In the genomic region with DNA sequence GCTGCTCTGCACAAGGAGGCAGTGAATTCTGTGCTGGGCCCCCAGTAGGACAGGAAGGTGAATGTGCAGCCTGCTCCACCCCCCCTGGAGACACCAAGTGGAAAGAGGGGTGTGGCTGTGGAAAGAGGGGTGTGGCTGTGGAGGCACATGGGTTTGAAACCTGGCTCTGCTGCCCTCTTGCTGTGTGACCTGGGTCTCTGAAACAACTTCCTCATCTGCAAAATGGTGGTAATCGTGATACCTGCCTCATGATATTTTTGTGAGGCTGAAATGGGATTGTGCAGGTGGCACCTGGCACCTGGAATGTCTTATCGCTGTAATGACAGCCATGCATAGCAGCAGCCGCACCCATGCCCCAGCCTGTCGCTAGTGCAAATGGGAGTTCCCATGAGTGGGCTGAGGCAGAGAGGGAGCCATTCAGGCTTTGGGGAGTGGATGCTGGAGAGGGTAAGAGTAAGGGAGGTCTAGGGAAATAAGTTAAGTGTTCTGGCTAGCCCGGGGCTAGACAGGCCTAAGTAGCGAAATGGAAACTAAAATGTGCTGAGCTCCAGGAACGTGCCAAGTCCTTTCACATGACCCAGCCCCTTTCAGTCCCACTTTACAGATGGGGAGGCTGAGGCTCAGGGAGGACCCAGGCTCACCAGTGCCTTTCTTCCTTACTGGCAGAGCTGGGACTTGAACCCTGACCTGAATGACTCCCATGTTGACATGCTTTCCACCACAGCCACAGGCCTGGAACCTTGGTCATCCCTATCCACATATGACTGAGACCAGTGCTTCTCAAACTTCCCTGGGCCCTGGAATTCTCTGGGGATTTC, we compare ENCODE assay signal across 1 cellular context.
TF ChIP-seq lines count a peak whose summit lies in the region.

No MANE protein-coding gene starts in this region.

TF ChIP-seq in K562, 482 proteins besides CTCF, POLR2A, EP300 and RAD21 (continued from another document and continues in another):
- TF ChIP-seq, protein P1, sequence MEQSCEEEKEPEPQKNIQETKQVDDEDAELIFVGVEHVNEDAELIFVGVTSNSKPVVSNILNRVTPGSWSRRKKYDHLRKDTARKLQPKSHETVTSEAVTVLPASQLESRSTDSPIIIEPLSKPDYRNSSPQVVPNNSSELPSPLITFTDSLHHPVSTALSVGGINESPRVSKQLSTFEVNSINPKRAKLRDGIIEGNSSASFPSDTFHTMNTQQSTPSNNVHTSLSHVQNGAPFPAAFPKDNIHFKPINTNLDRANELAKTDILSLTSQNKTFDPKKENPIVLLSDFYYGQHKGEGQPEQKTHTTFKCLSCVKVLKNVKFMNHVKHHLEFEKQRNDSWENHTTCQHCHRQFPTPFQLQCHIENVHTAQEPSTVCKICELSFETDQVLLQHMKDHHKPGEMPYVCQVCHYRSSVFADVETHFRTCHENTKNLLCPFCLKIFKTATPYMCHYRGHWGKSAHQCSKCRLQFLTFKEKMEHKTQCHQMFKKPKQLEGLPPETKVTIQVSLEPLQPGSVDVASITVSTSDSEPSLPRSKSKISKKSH (CRISPR knock-in tag; IDR thresholded peaks at IDR 0.05): no peak
- TF ChIP-seq HIVEP1 (CRISPR knock-in tag; IDR thresholded peaks at IDR 0.05) (no peak), ELF4 (CRISPR knock-in tag; IDR thresholded peaks at IDR 0.05) (no peak), PHB (CRISPR knock-in tag; IDR thresholded peaks at IDR 0.05) (no peak), MYBL2 (IDR thresholded peaks at IDR 0.05; ENCODE audit: low read depth) (no peak), MYBL2 (CRISPR knock-in tag; IDR thresholded peaks at IDR 0.05; ENCODE audit: borderline replicate concordance) (no peak), GTF2F1 (IDR thresholded peaks at IDR 0.05; ENCODE audit: low read depth, low read length) (no peak), RAD51 (IDR thresholded peaks at IDR 0.05; ENCODE audit: borderline replicate concordance, low read depth) (no peak), MEF2A (IDR thresholded peaks at IDR 0.05; ENCODE audit: control insufficient read depth, low read depth, low read length) (no peak), ZNF217 (CRISPR knock-in tag; IDR thresholded peaks at IDR 0.05) (no peak), JUN (IDR thresholded peaks at IDR 0.05; ENCODE audit: borderline replicate concordance, low read depth, low read length) (no peak), JUN (CRISPR knock-in tag; IDR thresholded peaks at IDR 0.05; ENCODE audit: borderline replicate concordance) (no peak), CBFA2T3 (IDR thresholded peaks at IDR 0.05) (0 out of 2 replicates have a peak, but pooled peaks have one; percentile 12), XRCC5 (IDR thresholded peaks at IDR 0.05; ENCODE audit: low read depth, low read length) (peak; percentile 68), MECOM (CRISPR knock-in tag; IDR thresholded peaks at IDR 0.05) (no peak), MCM3 (IDR thresholded peaks at IDR 0.05) (no peak), SPI1 (IDR thresholded peaks at IDR 0.05; ENCODE audit: borderline replicate concordance, low read depth, low read length) (no peak), ZNF175 (CRISPR knock-in tag; IDR thresholded peaks at IDR 0.05; ENCODE audit: low read depth) (no peak), ZSCAN29 (IDR thresholded peaks at IDR 0.05) (no peak), NRF1 (conservative IDR thresholded peaks at IDR 0.05 in 1 of 2, IDR thresholded peaks at IDR 0.05 in 1 of 2) (peak; percentile 26 to 29; a peak in 2 of 4 replicates), ZNF584 (CRISPR knock-in tag; IDR thresholded peaks at IDR 0.05; ENCODE audit: low read depth) (no peak), TEAD4 (IDR thresholded peaks at IDR 0.05; ENCODE audit: low read length) (peak; percentile 51; the same call in 1 of the 2 replicates), TEAD4 (CRISPR knock-in tag; IDR thresholded peaks at IDR 0.05; ENCODE audit: borderline replicate concordance) (no peak), ZNF511 (CRISPR knock-in tag; IDR thresholded peaks at IDR 0.05) (no peak), CHD2 (IDR thresholded peaks at IDR 0.05; ENCODE audit: low read depth, low read length) (no peak), JUND (IDR thresholded peaks at IDR 0.05; ENCODE audit: borderline replicate concordance, low read depth, low read length) (peak; percentile 10; the same call in 1 of the 2 replicates), JUND (tag; IDR thresholded peaks at IDR 0.05; ENCODE audit: borderline replicate concordance, low read depth, low read length) (no peak; the same call in 2 of the 3 replicates), ETV5 (CRISPR knock-in tag; IDR thresholded peaks at IDR 0.05; ENCODE audit: low read depth) (no peak), HLTF (IDR thresholded peaks at IDR 0.05) (no peak), ZNF699 (CRISPR knock-in tag; IDR thresholded peaks at IDR 0.05; ENCODE audit: insufficient replicate concordance) (no peak), SMARCE1 (IDR thresholded peaks at IDR 0.05) (no peak), NELFE (IDR thresholded peaks at IDR 0.05; ENCODE audit: insufficient read depth, insufficient read length) (no peak), HMG20B (CRISPR knock-in tag; IDR thresholded peaks at IDR 0.05) (no peak), SAP30 (IDR thresholded peaks at IDR 0.05; ENCODE audit: borderline replicate concordance, insufficient read depth, low read depth, low read length, poor library complexity, severe bottlenecking) (no peak), MIER1 (IDR thresholded peaks at IDR 0.05; ENCODE audit: low read depth) (no peak), NCOR1 (IDR thresholded peaks at IDR 0.05) (no peak), EGR1 (conservative IDR thresholded peaks at IDR 0.05) (no peak), ZNF717 (CRISPR knock-in tag; IDR thresholded peaks at IDR 0.05) (no peak), BRF2 (IDR thresholded peaks at IDR 0.05; ENCODE audit: borderline replicate concordance, insufficient read depth, insufficient read length) (no peak), MCM5 (IDR thresholded peaks at IDR 0.05; ENCODE audit: low read depth) (no peak), DNMT1 (IDR thresholded peaks at IDR 0.05) (no peak), ZNF785 (CRISPR knock-in tag; IDR thresholded peaks at IDR 0.05) (no peak), RFX7 (CRISPR knock-in tag; IDR thresholded peaks at IDR 0.05) (no peak), GABPB2 (CRISPR knock-in tag; conservative IDR thresholded peaks at IDR 0.05) (no peak), CHD4 (IDR thresholded peaks at IDR 0.05; ENCODE audit: insufficient read depth, insufficient replicate concordance, low read depth, low read length, poor library complexity, severe bottlenecking) (no peak), ESRRA (IDR thresholded peaks at IDR 0.05; ENCODE audit: borderline replicate concordance, low read depth) (peak; percentile 58; the same call in 1 of the 2 replicates), ZHX1 (conservative IDR thresholded peaks at IDR 0.05; ENCODE audit: low read length) (no peak), MEIS2 (IDR thresholded peaks at IDR 0.05; ENCODE audit: partially characterized antibody) (no peak)
- TF ChIP-seq, protein P2, sequence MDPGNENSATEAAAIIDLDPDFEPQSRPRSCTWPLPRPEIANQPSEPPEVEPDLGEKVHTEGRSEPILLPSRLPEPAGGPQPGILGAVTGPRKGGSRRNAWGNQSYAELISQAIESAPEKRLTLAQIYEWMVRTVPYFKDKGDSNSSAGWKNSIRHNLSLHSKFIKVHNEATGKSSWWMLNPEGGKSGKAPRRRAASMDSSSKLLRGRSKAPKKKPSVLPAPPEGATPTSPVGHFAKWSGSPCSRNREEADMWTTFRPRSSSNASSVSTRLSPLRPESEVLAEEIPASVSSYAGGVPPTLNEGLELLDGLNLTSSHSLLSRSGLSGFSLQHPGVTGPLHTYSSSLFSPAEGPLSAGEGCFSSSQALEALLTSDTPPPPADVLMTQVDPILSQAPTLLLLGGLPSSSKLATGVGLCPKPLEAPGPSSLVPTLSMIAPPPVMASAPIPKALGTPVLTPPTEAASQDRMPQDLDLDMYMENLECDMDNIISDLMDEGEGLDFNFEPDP (CRISPR knock-in tag; IDR thresholded peaks at IDR 0.05): no peak
- TF ChIP-seq, protein P3, sequence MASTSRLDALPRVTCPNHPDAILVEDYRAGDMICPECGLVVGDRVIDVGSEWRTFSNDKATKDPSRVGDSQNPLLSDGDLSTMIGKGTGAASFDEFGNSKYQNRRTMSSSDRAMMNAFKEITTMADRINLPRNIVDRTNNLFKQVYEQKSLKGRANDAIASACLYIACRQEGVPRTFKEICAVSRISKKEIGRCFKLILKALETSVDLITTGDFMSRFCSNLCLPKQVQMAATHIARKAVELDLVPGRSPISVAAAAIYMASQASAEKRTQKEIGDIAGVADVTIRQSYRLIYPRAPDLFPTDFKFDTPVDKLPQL (IDR thresholded peaks at IDR 0.05; ENCODE audit: extremely low read depth, insufficient read length): no peak
- TF ChIP-seq, protein P4, sequence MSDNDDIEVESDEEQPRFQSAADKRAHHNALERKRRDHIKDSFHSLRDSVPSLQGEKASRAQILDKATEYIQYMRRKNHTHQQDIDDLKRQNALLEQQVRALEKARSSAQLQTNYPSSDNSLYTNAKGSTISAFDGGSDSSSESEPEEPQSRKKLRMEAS (CRISPR knock-in tag; IDR thresholded peaks at IDR 0.05): peak; percentile 89
- TF ChIP-seq, protein P5, sequence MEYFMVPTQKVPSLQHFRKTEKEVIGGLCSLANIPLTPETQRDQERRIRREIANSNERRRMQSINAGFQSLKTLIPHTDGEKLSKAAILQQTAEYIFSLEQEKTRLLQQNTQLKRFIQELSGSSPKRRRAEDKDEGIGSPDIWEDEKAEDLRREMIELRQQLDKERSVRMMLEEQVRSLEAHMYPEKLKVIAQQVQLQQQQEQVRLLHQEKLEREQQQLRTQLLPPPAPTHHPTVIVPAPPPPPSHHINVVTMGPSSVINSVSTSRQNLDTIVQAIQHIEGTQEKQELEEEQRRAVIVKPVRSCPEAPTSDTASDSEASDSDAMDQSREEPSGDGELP (CRISPR knock-in tag; IDR thresholded peaks at IDR 0.05; ENCODE audit: borderline replicate concordance): no peak; the same call in 1 of the 2 replicates
- TF ChIP-seq, protein P6, sequence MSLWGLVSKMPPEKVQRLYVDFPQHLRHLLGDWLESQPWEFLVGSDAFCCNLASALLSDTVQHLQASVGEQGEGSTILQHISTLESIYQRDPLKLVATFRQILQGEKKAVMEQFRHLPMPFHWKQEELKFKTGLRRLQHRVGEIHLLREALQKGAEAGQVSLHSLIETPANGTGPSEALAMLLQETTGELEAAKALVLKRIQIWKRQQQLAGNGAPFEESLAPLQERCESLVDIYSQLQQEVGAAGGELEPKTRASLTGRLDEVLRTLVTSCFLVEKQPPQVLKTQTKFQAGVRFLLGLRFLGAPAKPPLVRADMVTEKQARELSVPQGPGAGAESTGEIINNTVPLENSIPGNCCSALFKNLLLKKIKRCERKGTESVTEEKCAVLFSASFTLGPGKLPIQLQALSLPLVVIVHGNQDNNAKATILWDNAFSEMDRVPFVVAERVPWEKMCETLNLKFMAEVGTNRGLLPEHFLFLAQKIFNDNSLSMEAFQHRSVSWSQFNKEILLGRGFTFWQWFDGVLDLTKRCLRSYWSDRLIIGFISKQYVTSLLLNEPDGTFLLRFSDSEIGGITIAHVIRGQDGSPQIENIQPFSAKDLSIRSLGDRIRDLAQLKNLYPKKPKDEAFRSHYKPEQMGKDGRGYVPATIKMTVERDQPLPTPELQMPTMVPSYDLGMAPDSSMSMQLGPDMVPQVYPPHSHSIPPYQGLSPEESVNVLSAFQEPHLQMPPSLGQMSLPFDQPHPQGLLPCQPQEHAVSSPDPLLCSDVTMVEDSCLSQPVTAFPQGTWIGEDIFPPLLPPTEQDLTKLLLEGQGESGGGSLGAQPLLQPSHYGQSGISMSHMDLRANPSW (CRISPR knock-in tag; IDR thresholded peaks at IDR 0.05): no peak
- TF ChIP-seq, protein P7, sequence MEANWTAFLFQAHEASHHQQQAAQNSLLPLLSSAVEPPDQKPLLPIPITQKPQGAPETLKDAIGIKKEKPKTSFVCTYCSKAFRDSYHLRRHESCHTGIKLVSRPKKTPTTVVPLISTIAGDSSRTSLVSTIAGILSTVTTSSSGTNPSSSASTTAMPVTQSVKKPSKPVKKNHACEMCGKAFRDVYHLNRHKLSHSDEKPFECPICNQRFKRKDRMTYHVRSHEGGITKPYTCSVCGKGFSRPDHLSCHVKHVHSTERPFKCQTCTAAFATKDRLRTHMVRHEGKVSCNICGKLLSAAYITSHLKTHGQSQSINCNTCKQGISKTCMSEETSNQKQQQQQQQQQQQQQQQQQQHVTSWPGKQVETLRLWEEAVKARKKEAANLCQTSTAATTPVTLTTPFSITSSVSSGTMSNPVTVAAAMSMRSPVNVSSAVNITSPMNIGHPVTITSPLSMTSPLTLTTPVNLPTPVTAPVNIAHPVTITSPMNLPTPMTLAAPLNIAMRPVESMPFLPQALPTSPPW (CRISPR knock-in tag; IDR thresholded peaks at IDR 0.05): peak; percentile 69; the same call in 1 of the 2 replicates
- TF ChIP-seq, protein P8, sequence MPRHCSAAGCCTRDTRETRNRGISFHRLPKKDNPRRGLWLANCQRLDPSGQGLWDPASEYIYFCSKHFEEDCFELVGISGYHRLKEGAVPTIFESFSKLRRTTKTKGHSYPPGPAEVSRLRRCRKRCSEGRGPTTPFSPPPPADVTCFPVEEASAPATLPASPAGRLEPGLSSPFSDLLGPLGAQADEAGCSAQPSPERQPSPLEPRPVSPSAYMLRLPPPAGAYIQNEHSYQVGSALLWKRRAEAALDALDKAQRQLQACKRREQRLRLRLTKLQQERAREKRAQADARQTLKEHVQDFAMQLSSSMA (CRISPR knock-in tag; IDR thresholded peaks at IDR 0.05): no peak
